ENCODE assay signal across 12 cellular contexts in the genomic region with DNA sequence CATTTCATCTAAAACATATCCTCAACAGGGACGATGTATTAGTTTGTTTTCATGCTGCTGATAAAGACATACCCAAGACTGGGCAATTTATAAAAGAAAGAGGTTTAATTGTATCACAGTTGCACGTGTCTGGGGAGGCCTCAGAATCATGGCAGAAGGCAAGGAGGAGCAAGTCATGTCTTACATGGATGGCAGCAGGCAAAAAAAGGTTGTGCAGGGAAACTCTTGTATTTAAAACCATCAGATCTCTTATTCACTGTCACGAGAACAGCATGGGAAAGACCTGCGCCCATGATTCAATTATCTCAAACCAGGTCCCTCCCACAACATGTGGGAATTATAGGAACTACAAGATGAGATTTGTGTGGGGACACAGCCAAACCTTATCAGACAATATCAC. TPM values are rescaled to one million over a fixed set of nuclear protein-coding genes. Genes with fewer than 3 reads are reported as not detected.
"Had no signal": no experiment of that assay in that cellular context is flagged by ENCODE, and none has a peak within 500 bp of the region (broad histone marks: within the 10 kb centered on the region; RNA-seq: fewer than 3 reads in every experiment).

No MANE protein-coding gene starts in this region.

RNA-seq across cellular contexts. Expression of gene METTL24, which starts 48.7 kb away (rescaled TPM):
- total RNA-seq: activated B cell treated with CpG ODN at 0.5 μM for 24 hours; activated CD4-positive, alpha-beta memory T cell treated with anti-CD3 and anti-CD28 coated beads for 36 hours; activated CD4-positive, alpha-beta memory T cell treated with anti-CD3 and anti-CD28 coated beads, Interleukin-2, amount 10 ng/mL, durations not matched to agents 7 days and 5 days; activated CD4-positive, alpha-beta T cell treated with anti-CD3 and anti-CD28 coated beads for 36 hours; activated CD4-positive, alpha-beta T cell treated with anti-CD3 and anti-CD28 coated beads, Interleukin-2, amount 10 ng/mL, durations not matched to agents 7 days and 5 days; activated CD8-positive, alpha-beta memory T cell treated with anti-CD3 and anti-CD28 coated beads for 36 hours; activated CD8-positive, alpha-beta memory T cell treated with anti-CD3 and anti-CD28 coated beads, Interleukin-2, amount 10 ng/mL, durations not matched to agents 7 days and 5 days; activated CD8-positive, alpha-beta T cell treated with anti-CD3 and anti-CD28 coated beads for 36 hours; activated CD8-positive, alpha-beta T cell treated with anti-CD3 and anti-CD28 coated beads, Interleukin-2, amount 10 ng/mL, durations not matched to agents 7 days and 5 days; T-helper 1 cell treated with Interleukin-12 subunit alpha and Interleukin-12 subunit beta and Interleukin-4 antibody, amounts not matched to agents 30 ng/mL and 1 ng/mL, for 36 hours; T-helper 17 cell; T-helper 2 cell treated with Interferon-gamma antibody and Interleukin-4, amounts not matched to agents 100 ng/mL and 5 ng/mL, for 36 hours had no signal
